11 cellular contexts compared by ENCODE assay signal in genomic region chr3:134803051-134803505, GRCh38. TPM values are rescaled to one million over a fixed set of nuclear protein-coding genes. Genes with fewer than 3 reads are reported as not detected.
DNase-seq lines count a peak whose midpoint lies in the region; ATAC-seq, FAIRE-seq and TF ChIP-seq lines count a peak whose summit lies in the region.
"Had no signal": no experiment of that assay in that cellular context is flagged by ENCODE, and none has a peak within 500 bp of the region (broad histone marks: within the 10 kb centered on the region; RNA-seq: fewer than 3 reads in every experiment).

No MANE protein-coding gene starts in this region.

- peaks cover 29% of the 10 kb centered on the region for H3K27me3 Mint-ChIP-seq in T-helper 2 cell treated with Interferon-gamma antibody and Interleukin-4, amounts not matched to agents 5 μg/mL and 100 μg/mL, for 36 hours (ENCODE audit: low read depth)
- peaks cover 23 to 49% (median 26%) of the 10 kb centered on the region in 3 donors for H3K27me3 Mint-ChIP-seq in CD14-positive monocyte (ENCODE audit: low read depth in 3 of 3)

- peak overlapping the region; percentile 81 for H3K27ac Mint-ChIP-seq in T-helper 2 cell treated with Interferon-gamma antibody and Interleukin-4, amounts not matched to agents 5 μg/mL and 100 μg/mL, for 36 hours
- H3K27ac Mint-ChIP-seq in CD14-positive monocyte: no peak overlapping the region
- H3K27ac Mint-ChIP-seq: nephron had no signal

- DNase-seq in GM12891 (ENCODE audit: insufficient read length, low spot score): peak; percentile 24
- peak; percentile 21 for DNase-seq in GM19239 (ENCODE audit: insufficient read length, low spot score)
- DNase-seq in T-helper 2 cell treated with Interferon-gamma antibody and Interleukin-4, amounts not matched to agents 5 μg/mL and 100 μg/mL, for 36 hours (ENCODE audit: low spot score): peak; percentile 49
- no peak for DNase-seq in GDM1 (lab: John Stamatoyannopoulos, UW)
- DNase-seq in CD14-positive monocyte (ENCODE audit: low spot score): no peak
- no peak for DNase-seq in left colon
- DNase-seq in globus pallidus (ENCODE audit: low spot score): no peak
- DNase-seq: dermis blood vessel endothelial cell had no signal

- intact Hi-C loops in CD14-positive monocyte (cut with micrococcal nuclease) (no loop called here), left colon (cut with DNase I, micrococcal nuclease) (no loop called here)

- peak overlapping the region; percentile 41 for H3K4me3 Mint-ChIP-seq in T-helper 2 cell treated with Interferon-gamma antibody and Interleukin-4, amounts not matched to agents 5 μg/mL and 100 μg/mL, for 36 hours
- peak overlapping the region in 1 of 2 donors; percentile 32 for H3K4me3 Mint-ChIP-seq in CD14-positive monocyte
- H3K4me3 Mint-ChIP-seq: nephron had no signal

- peaks cover 21% of the 10 kb centered on the region for H3K4me1 Mint-ChIP-seq in T-helper 2 cell treated with Interferon-gamma antibody and Interleukin-4, amounts not matched to agents 5 μg/mL and 100 μg/mL, for 36 hours (ENCODE audit: low read depth)
- no peaks in the 10 kb centered on the region for H3K4me1 Mint-ChIP-seq in CD14-positive monocyte

- no peaks in the 10 kb centered on the region for H3K36me3 Mint-ChIP-seq in T-helper 2 cell treated with Interferon-gamma antibody and Interleukin-4, amounts not matched to agents 5 μg/mL and 100 μg/mL, for 36 hours (ENCODE audit: low read depth)
- no peaks in the 10 kb centered on the region for H3K36me3 Mint-ChIP-seq in CD14-positive monocyte

- peaks cover 3% of the 10 kb centered on the region for H3K9me3 Mint-ChIP-seq in T-helper 2 cell treated with Interferon-gamma antibody and Interleukin-4, amounts not matched to agents 5 μg/mL and 100 μg/mL, for 36 hours
- peaks cover 0 to 3% (median 0%) of the 10 kb centered on the region in 7 donors for H3K9me3 Mint-ChIP-seq in CD14-positive monocyte
- H3K9me3 Mint-ChIP-seq: nephron had no signal

- no peak for TF ChIP-seq CTCF in CD14-positive monocyte (IDR thresholded peaks at IDR 0.05)

- TF ChIP-seq POLR2A in GM12891 (IDR thresholded peaks at IDR 0.05; ENCODE audit: low read depth, low read length): no peak

- peak; percentile 66 for FAIRE-seq in GM12891 (lab: Jason Lieb, UNC)
- peak; percentile 85 for FAIRE-seq in GM19239 (lab: Jason Lieb, UNC)

- ATAC-seq in HG02852 (IDR thresholded peaks at IDR 0.05; ENCODE audit: unreplicated experiment) (peak; percentile 78), left colon (no peak)
- ATAC-seq: Panc1 had no signal

TF ChIP-seq in GM12891, 5 proteins besides CTCF, POLR2A, EP300 and RAD21:
- TF ChIP-seq TAF1 (IDR thresholded peaks at IDR 0.05; ENCODE audit: low read depth, low read length) (no peak), SPI1 (IDR thresholded peaks at IDR 0.05; ENCODE audit: low read depth, low read length) (peak; percentile 63)
TF ChIP-seq in GM12891: peak in this region for 1.

RNA-seq across cellular contexts. Expression of gene EPHB1, which starts 8.0 kb away (rescaled TPM):
- 1.8 TPM for polyA plus RNA-seq in GM12891 (2012; ENCODE audit: low read depth, missing spikeins)
- under 1 TPM; 0.06 to 0.55 TPM for polyA plus RNA-seq in CD14-positive monocyte
- total RNA-seq in left colon: 1 to 10 TPM in 1 of 2 donors, under 1 TPM in 1; 0.31 to 1.1 TPM

Comparison
In these comparisons a context has a peak if more than half of its experiments do, and no peak if none do; other contexts are left out.
1. DNase-seq: peak in GM12891 (single experiment), GM19239 (single experiment) and T-helper 2 cell treated with Interferon-gamma antibody and Interleukin-4, amounts not matched to agents 5 μg/mL and 100 μg/mL, for 36 hours (single experiment); none in GDM1 (single experiment), CD14-positive monocyte (single experiment), left colon (0 of 2) and globus pallidus (single experiment).